ENCODE assay signal across 25 cellular contexts in genomic region chr10:128808921-128809440, GRCh38.
DNase-seq lines count a peak whose midpoint lies in the region; ATAC-seq and TF ChIP-seq lines count a peak whose summit lies in the region.
"Had no signal": no experiment of that assay in that cellular context is flagged by ENCODE, and none has a peak within 500 bp of the region (broad histone marks: within the 10 kb centered on the region; RNA-seq: fewer than 3 reads in every experiment).

No MANE protein-coding gene starts in this region.

- TF ChIP-seq CTCF in progenitor cell of endocrine pancreas (IDR thresholded peaks at IDR 0.05; ENCODE audit: unreplicated experiment) (no peak), BE2C (IDR thresholded peaks at IDR 0.05; ENCODE audit: low read depth, low read length) (no peak)

- H3K36me3 ChIP-seq in MG63 (no peaks in the 10 kb centered on the region), BE2C (no peaks in the 10 kb centered on the region)
- H3K36me3 ChIP-seq: left lung, prostate gland, uterus had no signal

- H3K9me3 Mint-ChIP-seq in progenitor cell of endocrine pancreas (ENCODE audit: low read depth), result no peaks in the 10 kb centered on the region
- H3K9me3 Mint-ChIP-seq: activated T-cell treated with anti-CD3 and anti-CD28 coated beads, Interleukin-2, amount 50 U/mL, for 24 hours; neural crest cell; stimulated activated effector memory CD8-positive, alpha-beta T cell treated with anti-CD3 and anti-CD28 coated beads, Interleukin-12 subunit alpha, Interleukin-12 subunit beta, amount 100 ng/mL, for 72 hours had no signal

- H3K36me3 Mint-ChIP-seq in progenitor cell of endocrine pancreas (ENCODE audit: insufficient read depth), result no peaks in the 10 kb centered on the region
- H3K36me3 Mint-ChIP-seq: CD4-positive, CD25-positive, alpha-beta regulatory T cell; stimulated activated effector memory CD8-positive, alpha-beta T cell treated with anti-CD3 and anti-CD28 coated beads, Interleukin-12 subunit alpha, Interleukin-12 subunit beta, amount 100 ng/mL, for 72 hours had no signal

- H3K4me3 Mint-ChIP-seq in progenitor cell of endocrine pancreas (ENCODE audit: low read depth), result no peak overlapping the region
- H3K4me3 Mint-ChIP-seq: activated CD8-positive, alpha-beta T cell treated with anti-CD3 and anti-CD28 coated beads, Interleukin-2, amount 10 ng/mL, durations not matched to agents 7 days and 5 days; activated T-cell treated with anti-CD3 and anti-CD28 coated beads, Interleukin-2, amount 50 U/mL, for 24 hours; CD4-positive, CD25-positive, alpha-beta regulatory T cell; neural crest cell; stimulated activated effector memory CD8-positive, alpha-beta T cell treated with anti-CD3 and anti-CD28 coated beads, Interleukin-12 subunit alpha, Interleukin-12 subunit beta, amount 100 ng/mL, for 72 hours had no signal

- peak; percentile 83 for ATAC-seq in GM18870 (IDR thresholded peaks at IDR 0.05; ENCODE audit: unreplicated experiment)
- peak; percentile 79 for ATAC-seq in GM21390 (IDR thresholded peaks at IDR 0.05; ENCODE audit: unreplicated experiment)
- ATAC-seq: activated CD4-positive, CD25-positive, alpha-beta regulatory T cell treated with anti-CD3 and anti-CD28 coated beads, Interleukin-2, amount 50 U/mL, for 24 hours; activated CD8-positive, alpha-beta T cell treated with anti-CD3 and anti-CD28 coated beads, Interleukin-2, amount 10 ng/mL, durations not matched to agents 7 days and 5 days; left lung; stimulated activated effector memory CD8-positive, alpha-beta T cell treated with anti-CD3 and anti-CD28 coated beads, Interleukin-12 subunit alpha, Interleukin-12 subunit beta, amount 100 ng/mL, for 72 hours had no signal

- H3K27me3 Mint-ChIP-seq in progenitor cell of endocrine pancreas, result peaks cover 36% of the 10 kb centered on the region

- H3K4me3 ChIP-seq in MG63 (no peak overlapping the region), BE2C (ENCODE audit: low read depth, low read length) (no peak overlapping the region)
- H3K4me3 ChIP-seq: dorsolateral prefrontal cortex, left lung, prostate gland, uterus had no signal

- H3K4me1 Mint-ChIP-seq in progenitor cell of endocrine pancreas (ENCODE audit: low read depth), result no peaks in the 10 kb centered on the region
- H3K4me1 Mint-ChIP-seq: stimulated activated effector memory CD8-positive, alpha-beta T cell treated with anti-CD3 and anti-CD28 coated beads, Interleukin-12 subunit alpha, Interleukin-12 subunit beta, amount 100 ng/mL, for 72 hours had no signal

- H3K27me3 ChIP-seq in MG63, result no peaks in the 10 kb centered on the region
- H3K27me3 ChIP-seq in BE2C, result no peaks in the 10 kb centered on the region
- H3K27me3 ChIP-seq: uterus had no signal

- no peaks in the 10 kb centered on the region for H3K9me3 ChIP-seq in MG63
- H3K9me3 ChIP-seq in BE2C, result no peaks in the 10 kb centered on the region
- H3K9me3 ChIP-seq: left lung, prostate gland, uterus had no signal

- DNase-seq in MG63 (peak; percentile 96), progenitor cell of endocrine pancreas (ENCODE audit: low spot score, unreplicated experiment) (no peak), activated T-cell treated with anti-CD3 and anti-CD28 coated beads for 4 hours (no peak), GDM1 (lab: John Stamatoyannopoulos, UW) (no peak), BE2C (no peak)
- DNase-seq: activated CD8-positive, alpha-beta T cell treated with anti-CD3 and anti-CD28 coated beads, Interleukin-2, amount 10 ng/mL, durations not matched to agents 7 days and 5 days; activated naive CD4-positive, alpha-beta T cell treated with Interleukin-2 at 50 U/mL for 16 hours; activated T-cell treated with anti-CD3 and anti-CD28 coated beads, Interleukin-2, amount 50 U/mL, for 24 hours; CD4-positive, CD25-positive, alpha-beta regulatory T cell; dorsolateral prefrontal cortex; EL; GOT3; left lung; NCI-H1694 treated with DMSO at 0.1 percent for 48 hours; NCI-H69; OCI-M1; SHP77; stimulated activated CD4-positive, alpha-beta T cell treated with anti-CD3 and anti-CD28 coated beads, Interleukin-1b, Interleukin-23, amount 100 ng/mL, for 48 hours had no signal

- H3K27ac Mint-ChIP-seq in progenitor cell of endocrine pancreas, result peak overlapping the region; percentile 9
- H3K27ac Mint-ChIP-seq: activated CD8-positive, alpha-beta T cell treated with anti-CD3 and anti-CD28 coated beads, Interleukin-2, amount 10 ng/mL, durations not matched to agents 7 days and 5 days; activated T-cell treated with anti-CD3 and anti-CD28 coated beads, Interleukin-2, amount 50 U/mL, for 24 hours; CD4-positive, CD25-positive, alpha-beta regulatory T cell; stimulated activated effector memory CD8-positive, alpha-beta T cell treated with anti-CD3 and anti-CD28 coated beads, Interleukin-12 subunit alpha, Interleukin-12 subunit beta, amount 100 ng/mL, for 72 hours had no signal

- no peaks in the 10 kb centered on the region for H3K4me1 ChIP-seq in BE2C
- H3K4me1 ChIP-seq: left lung, prostate gland, uterus had no signal
